ENCODE assay signal across 8 cellular contexts in the genomic region with DNA sequence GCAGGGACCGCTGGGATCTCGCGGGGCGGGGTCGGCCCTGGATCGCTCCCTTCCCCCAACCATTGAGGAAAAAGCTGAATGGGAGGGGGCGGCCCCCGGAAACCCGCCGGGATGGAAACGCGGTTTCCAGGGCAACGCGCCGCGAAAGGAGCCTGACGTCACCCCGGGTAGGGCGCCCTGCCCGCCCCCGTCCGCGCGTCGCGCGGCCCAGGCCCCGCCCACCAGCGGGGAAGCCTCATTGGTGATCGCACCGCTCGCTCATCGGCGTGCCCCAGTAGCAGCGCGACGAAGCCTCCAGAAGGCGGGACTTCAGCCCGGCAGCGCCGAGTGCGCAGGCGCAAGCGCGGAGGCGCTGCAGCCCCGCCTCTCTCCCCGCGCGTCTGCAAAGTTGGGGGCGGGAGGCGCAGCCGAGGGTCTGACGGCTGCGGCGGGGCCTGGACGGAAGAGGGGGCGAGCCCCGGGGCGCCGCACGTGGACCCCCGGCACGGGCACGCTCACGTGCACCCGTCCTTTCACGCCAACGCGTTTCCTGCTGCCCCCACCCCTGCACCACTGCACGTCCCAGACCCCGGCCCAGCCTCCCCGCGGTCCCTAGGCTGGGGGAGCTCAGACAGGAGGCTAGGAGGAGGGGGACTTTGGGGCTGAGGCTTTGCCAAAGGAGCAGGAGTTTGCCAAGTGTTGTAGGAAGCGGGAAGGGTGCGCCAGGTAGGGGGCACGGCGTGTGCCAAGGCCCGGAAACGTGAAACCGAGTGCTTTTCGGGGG. TPM values are rescaled to one million over a fixed set of nuclear protein-coding genes. Genes with fewer than 3 reads are reported as not detected.
DNase-seq lines count a peak whose midpoint lies in the region; ATAC-seq and TF ChIP-seq lines count a peak whose summit lies in the region.

No MANE protein-coding gene starts in this region.

- peak overlapping the region; percentile 99 to 100 for H3K27ac ChIP-seq in mucosa of rectum (ENCODE audit: low read depth in 2 of 2, low read length in 2 of 2)

- TF ChIP-seq CTCF in epithelial cell of proximal tubule (conservative IDR thresholded peaks at IDR 0.05; ENCODE audit: low read depth, low read length): no peak

- H3K27me3 ChIP-seq in mucosa of rectum (ENCODE audit: control insufficient read depth in 2 of 2, insufficient read depth in 2 of 2, low read length in 2 of 2): no peaks in the 10 kb centered on the region

- no peaks in the 10 kb centered on the region for H3K9me3 ChIP-seq in mucosa of rectum (ENCODE audit: control insufficient read depth in 2 of 2, low read length in 2 of 2)

- H3K4me1 ChIP-seq in mucosa of rectum (ENCODE audit: control insufficient read depth in 2 of 2, insufficient read depth in 2 of 2, low read length in 2 of 2): peaks cover 64 to 72% of the 10 kb centered on the region in 2 donors

- H3K4me3 ChIP-seq in epithelial cell of proximal tubule (ENCODE audit: low read depth, low read length): peak overlapping the region; percentile 90
- peak overlapping the region; percentile 75 to 81 for H3K4me3 ChIP-seq in mucosa of rectum (ENCODE audit: low read length in 2 of 2)

- in situ Hi-C loops in KBM-7 (cut with MboI; ENCODE audit: low pct_unique_long_range_greater_than_20kb, low sequenced_read_pairs): no loop called here

- H3K9ac ChIP-seq in mucosa of rectum (ENCODE audit: low read depth in 1 of 2, low read length in 2 of 2): peak overlapping the region; percentile 89 to 90

- peak; percentile 98 for DNase-seq in D341Med (ENCODE audit: low spot score)
- peak; percentile 93 for DNase-seq in KBM-7
- peak; percentile 66 for DNase-seq in OCI-M2 (lab: John Stamatoyannopoulos, UW; ENCODE audit: unreplicated experiment)
- peak; percentile 99 for DNase-seq in activated T-cell treated with anti-CD3 and anti-CD28 coated beads for 48 hours (ENCODE audit: low read depth)
- no peak for DNase-seq in epithelial cell of proximal tubule (ENCODE audit: low read depth)
- DNase-seq in stimulated activated CD8-positive, alpha-beta memory T cell treated with anti-CD3 and anti-CD28 coated beads, Interleukin-4, amount 100 ng/mL, for 4 hours (ENCODE audit: low read depth in 2 of 2, low spot score in 1 of 2): peak; percentile 87 to 96

- H3K36me3 ChIP-seq in mucosa of rectum (ENCODE audit: control insufficient read depth in 2 of 2, insufficient read depth in 2 of 2, low read length in 2 of 2): peaks cover 12 to 16% of the 10 kb centered on the region in 2 donors

- ATAC-seq in GM21528 (IDR thresholded peaks at IDR 0.05; ENCODE audit: low FRiP score, unreplicated experiment): peak; percentile 44

RNA-seq across cellular contexts. Expression of a gene that starts 8.2 kb away (rescaled TPM):
- 165 and 317 TPM in 2 replicates for total RNA-seq in epithelial cell of proximal tubule

RNA-seq across cellular contexts. Expression of a gene that starts 12.5 kb away (rescaled TPM):
- 44.1 and 66.3 TPM in 2 replicates for total RNA-seq in epithelial cell of proximal tubule

RNA-seq across cellular contexts. Expression of a gene that starts 14.4 kb away (rescaled TPM):
- 123 and 124 TPM in 2 replicates for total RNA-seq in epithelial cell of proximal tubule

RNA-seq across cellular contexts. Expression of a gene that starts 19.4 kb away (rescaled TPM):
- 110 and 114 TPM in 2 replicates for total RNA-seq in epithelial cell of proximal tubule

RNA-seq across cellular contexts. Expression of a gene that starts 23.1 kb away (rescaled TPM):
- total RNA-seq in epithelial cell of proximal tubule: 6.8 and 9.7 TPM in 2 replicates
